ENCODE assay signal across 19 cellular contexts in genomic region chr12:123954647-123955350, GRCh38. TPM values are rescaled to one million over a fixed set of nuclear protein-coding genes. Genes with fewer than 3 reads are reported as not detected.
DNase-seq lines count a peak whose midpoint lies in the region; ATAC-seq and TF ChIP-seq lines count a peak whose summit lies in the region.
"Had no signal": no experiment of that assay in that cellular context is flagged by ENCODE, and none has a peak within 500 bp of the region (broad histone marks: within the 10 kb centered on the region; RNA-seq: fewer than 3 reads in every experiment).

No MANE protein-coding gene starts in this region.

- DNase-seq in GM13976 (ENCODE audit: low spot score) (peak; percentile 8), coronary artery (ENCODE audit: low spot score) (peak; percentile 52), left cardiac atrium (no peak), mesenteric fat pad (ENCODE audit: low spot score) (peak; percentile 60), DMS79 treated with DMSO at 0.1 percent for 48 hours (lab: John Stamatoyannopoulos, UW) (no peak), smooth muscle cell (lab: John Stamatoyannopoulos, UW; ENCODE audit: unreplicated experiment) (no peak), NCI-H1105 treated with DMSO at 0.1 percent for 48 hours (lab: John Stamatoyannopoulos, UW) (no peak)
- DNase-seq: CD4-positive, CD25-positive, alpha-beta regulatory T cell; DMS153; KBM-7; MG63; NCI-H2029; NCI-H446; NCI-H526; NCI-H82; NK-92 treated with Interleukin-12 subunit alpha and Interleukin-12 subunit beta, amount 100 ng/mL, for 24 hours; PC-3 had no signal

- ATAC-seq in left cardiac atrium, result peak; percentile 14 to 20
- ATAC-seq: PC-3 had no signal

- H3K9me3 ChIP-seq in smooth muscle cell (replicated peaks; ENCODE audit: low read depth), result no peaks in the 10 kb centered on the region
- H3K9me3 ChIP-seq: BLaER1, MG63, SJSA1 had no signal

- H4K20me1 ChIP-seq in smooth muscle cell (ENCODE audit: low read depth), result peaks cover 63% of the 10 kb centered on the region

- TF ChIP-seq CTCF in GM13976 (IDR thresholded peaks at IDR 0.05; ENCODE audit: borderline replicate concordance, control extremely low read depth, extremely low read depth, insufficient read depth, missing control alignments), result no peak
- TF ChIP-seq CTCF in coronary artery (IDR thresholded peaks at IDR 0.05), result no peak
- no peak for TF ChIP-seq CTCF in smooth muscle cell (IDR thresholded peaks at IDR 0.05; ENCODE audit: borderline replicate concordance, insufficient read depth, poor library complexity, severe bottlenecking)

- H3F3A ChIP-seq in smooth muscle cell (ENCODE audit: low read depth), result no peaks in the 10 kb centered on the region

- WGBS in smooth muscle cell (ENCODE audit: low lambda C conversion rate), result 92% methylated on average over 10 of the region's 10 CpGs

- H3K27ac ChIP-seq in coronary artery, result no peak overlapping the region
- no peak overlapping the region for H3K27ac ChIP-seq in smooth muscle cell (ENCODE audit: low read depth)
- H3K27ac ChIP-seq: BLaER1, SJSA1 had no signal

- intact Hi-C loops in left cardiac atrium (cut with DNase I), result no loop called here

- peaks cover 35% of the 10 kb centered on the region for H3K79me2 ChIP-seq in smooth muscle cell (ENCODE audit: low read depth)

- no peak overlapping the region for H3K4me2 ChIP-seq in smooth muscle cell
- H3K4me2 ChIP-seq: BLaER1 had no signal

- in situ Hi-C loops in GM13976 (cut with MboI; ENCODE audit: low sequenced_read_pairs, unreplicated experiment), result no loop called here

- H3K27me3 ChIP-seq in smooth muscle cell (ENCODE audit: low read depth), result no peaks in the 10 kb centered on the region
- H3K27me3 ChIP-seq: BLaER1, MG63, SJSA1 had no signal

- H3K4me3 ChIP-seq in coronary artery (no peak overlapping the region), smooth muscle cell (no peak overlapping the region)
- H3K4me3 ChIP-seq: BLaER1, MG63, SJSA1 had no signal

- no peak overlapping the region for H3K9ac ChIP-seq in smooth muscle cell (ENCODE audit: low read depth)
- H3K9ac ChIP-seq: BLaER1 had no signal

- H2AFZ ChIP-seq in smooth muscle cell (ENCODE audit: low read depth), result no peak overlapping the region

- H3K4me1 ChIP-seq in smooth muscle cell (ENCODE audit: low read depth), result no peaks in the 10 kb centered on the region

- H3K36me3 ChIP-seq in smooth muscle cell (ENCODE audit: low read depth), result no peaks in the 10 kb centered on the region
- H3K36me3 ChIP-seq: BLaER1, MG63, SJSA1 had no signal

RNA-seq across cellular contexts. Expression of gene CCDC92, which starts 17.8 kb away (rescaled TPM):
- total RNA-seq in left cardiac atrium (10 to 100 TPM; 46.3 to 53.8 TPM), mesenteric fat pad (68.7 TPM), smooth muscle cell (14.8 and 17.4 TPM in 2 replicates)
- 60.7 and 68.2 TPM in 2 replicates for polyA plus RNA-seq in smooth muscle cell

RNA-seq across cellular contexts. Expression of gene ZNF664, which starts 18.2 kb away (rescaled TPM):
- total RNA-seq in left cardiac atrium (10 to 100 TPM; 67.6 to 75.8 TPM), mesenteric fat pad (85.0 TPM), smooth muscle cell (39.2 and 47.7 TPM in 2 replicates)
- polyA plus RNA-seq in smooth muscle cell, result 6.4 and 8.1 TPM in 2 replicates

Comparison
In these comparisons a context has a peak if more than half of its experiments do, and no peak if none do; other contexts are left out.
1. DNase-seq: peak in GM13976 (single experiment), coronary artery (single experiment) and mesenteric fat pad (single experiment); none in left cardiac atrium (single experiment), DMS79 treated with DMSO at 0.1 percent for 48 hours (single experiment), smooth muscle cell (single experiment) and NCI-H1105 treated with DMSO at 0.1 percent for 48 hours (single experiment).